25 cellular contexts compared by ENCODE assay signal in the genomic region with DNA sequence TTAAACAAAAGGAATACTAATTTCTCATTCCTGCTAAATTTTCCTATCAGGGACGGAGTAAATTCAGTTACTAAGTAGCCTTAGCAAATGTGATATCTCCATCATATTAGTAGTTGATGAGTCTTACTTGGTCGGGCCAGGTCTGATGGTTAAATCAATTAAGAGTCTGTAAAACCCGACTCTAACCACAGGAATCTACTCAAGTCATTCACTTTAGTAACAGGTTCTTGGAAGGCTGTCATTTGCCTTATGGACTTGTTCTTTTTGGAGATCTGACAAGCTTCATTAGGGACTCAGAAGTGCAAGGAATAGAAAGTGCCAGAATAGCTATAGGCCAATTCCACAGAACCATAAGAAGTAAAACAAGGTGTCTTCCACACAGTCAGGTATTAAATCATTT.
"Had no signal": no experiment of that assay in that cellular context is flagged by ENCODE, and none has a peak within 500 bp of the region (broad histone marks: within the 10 kb centered on the region; RNA-seq: fewer than 3 reads in every experiment).

No MANE protein-coding gene starts in this region.

- ATAC-seq: effector memory CD8-positive, alpha-beta T cell; left ventricle myocardium superior; lower lobe of right lung; naive thymus-derived CD8-positive, alpha-beta T cell; right cardiac atrium; stimulated activated memory B cell treated with anti-CD40 and anti-IgM and Interleukin-4, amounts not matched to agents 10 μg/mL and 1 μg/mL and 100 μg/mL, for 72 hours; stimulated activated naive CD8-positive, alpha-beta T cell treated with anti-CD3 and anti-CD28 coated beads, Interleukin-15, Interleukin-2, amounts not matched to agents 100 U/mL and 50 U/mL, for 24 hours had no signal

- DNase-seq: cortex of kidney; effector memory CD8-positive, alpha-beta T cell; erythroblast; esophagus squamous epithelium; foreskin melanocyte; hypothalamus; immature natural killer cell; islet precursor cell; kidney glomerular epithelial cell; left ventricle myocardium superior; lower lobe of right lung; naive thymus-derived CD8-positive, alpha-beta T cell; nephron progenitor cell; nucleus accumbens; right cardiac atrium; sigmoid colon; spleen; stimulated activated CD4-positive, alpha-beta T cell treated with anti-CD3 and anti-CD28 coated beads, Interleukin-4, amount 100 ng/mL, for 4 hours; stimulated activated naive CD8-positive, alpha-beta T cell treated with anti-CD3 and anti-CD28 coated beads, Interleukin-15, Interleukin-2, amounts not matched to agents 100 U/mL and 50 U/mL, for 24 hours; substantia nigra; testis; tibial artery had no signal

- H3K27ac ChIP-seq: esophagus squamous epithelium, lower lobe of right lung, prostate gland, sigmoid colon, skin epidermis, spleen, testis, tibial artery had no signal

- H3K36me3 ChIP-seq: esophagus squamous epithelium, lower lobe of right lung, prostate gland, sigmoid colon, spleen, tibial artery had no signal

- H3K4me1 ChIP-seq: esophagus squamous epithelium, lower lobe of right lung, prostate gland, sigmoid colon, spleen, testis, tibial artery had no signal

- H3K27me3 ChIP-seq: esophagus squamous epithelium, sigmoid colon, spleen, testis, tibial artery had no signal

- H3K9me3 ChIP-seq: esophagus squamous epithelium, lower lobe of right lung, prostate gland, sigmoid colon, spleen, testis, tibial artery had no signal

- H3K4me3 ChIP-seq: esophagus squamous epithelium, lower lobe of right lung, prostate gland, sigmoid colon, skin epidermis, spleen, testis, tibial artery had no signal
